In genomic region chr11:114553642-114554041, GRCh38 we compare ENCODE assay signal across 17 cellular contexts. TPM values are rescaled to one million over a fixed set of nuclear protein-coding genes. Genes with fewer than 3 reads are reported as not detected.
DNase-seq lines count a peak whose midpoint lies in the region; ATAC-seq and TF ChIP-seq lines count a peak whose summit lies in the region.
"Had no signal": no experiment of that assay in that cellular context is flagged by ENCODE, and none has a peak within 500 bp of the region (broad histone marks: within the 10 kb centered on the region; RNA-seq: fewer than 3 reads in every experiment).

No MANE protein-coding gene starts in this region.

- ATAC-seq in HG02973 (IDR thresholded peaks at IDR 0.05; ENCODE audit: unreplicated experiment) = no peak
- ATAC-seq: Panc1 had no signal

- no peak overlapping the region for H3K14ac ChIP-seq in trophoblast cell (ENCODE audit: low read length)

- H3K4me1 ChIP-seq in trophoblast cell (ENCODE audit: control insufficient read depth in 1 of 2, insufficient read depth in 2 of 2, low read length in 2 of 2) = no peaks in the 10 kb centered on the region

- H3K9me3 ChIP-seq in trophoblast cell (ENCODE audit: insufficient read depth, low read depth, low read length) = no peaks in the 10 kb centered on the region

- no peak overlapping the region for H2BK120ac ChIP-seq in trophoblast cell (ENCODE audit: insufficient read depth, low read length, poor library complexity)

- H3K23ac ChIP-seq in trophoblast cell (ENCODE audit: low read length) = no peak overlapping the region

- TF ChIP-seq CTCF in epithelial cell of esophagus (IDR thresholded peaks at IDR 0.05; ENCODE audit: insufficient read depth, low read depth, low read length, missing control alignments) = no peak

- no peak overlapping the region for H4K91ac ChIP-seq in trophoblast cell (ENCODE audit: low read depth, low read length)

- no peak overlapping the region for H3K4ac ChIP-seq in trophoblast cell (ENCODE audit: low read depth, low read length)

- H3K79me1 ChIP-seq in trophoblast cell (ENCODE audit: low read length) = no peaks in the 10 kb centered on the region

- H4K12ac ChIP-seq in trophoblast cell (ENCODE audit: low read depth, low read length) = no peak overlapping the region

- no peaks in the 10 kb centered on the region for H3K36me3 ChIP-seq in trophoblast cell (ENCODE audit: control insufficient read depth in 1 of 2, insufficient read depth in 2 of 2, low read length in 2 of 2)

- WGBS in trophoblast cell (ENCODE audit: extremely low coverage, insufficient coverage, insufficient read length) = no CpG with 5 or more reads among the region's 2 CpGs

- H3K4me2 ChIP-seq in trophoblast cell (ENCODE audit: low read length) = no peak overlapping the region

- H3K9ac ChIP-seq in trophoblast cell (ENCODE audit: low read length) = no peak overlapping the region

- no peaks in the 10 kb centered on the region for H3K79me2 ChIP-seq in trophoblast cell (ENCODE audit: control insufficient read depth, insufficient read depth, low read length, poor library complexity)

- H3K27me3 ChIP-seq in trophoblast cell (ENCODE audit: insufficient read depth, low read length) = no peaks in the 10 kb centered on the region

- H2AFZ ChIP-seq in trophoblast cell (ENCODE audit: insufficient read depth, low read length, poor library complexity) = no peak overlapping the region

- H2AK5ac ChIP-seq in trophoblast cell (ENCODE audit: low read length) = no peak overlapping the region

- H3K27ac ChIP-seq in trophoblast cell (ENCODE audit: low read depth, low read length) = no peak overlapping the region

- H3K18ac ChIP-seq in trophoblast cell (ENCODE audit: low read length) = no peak overlapping the region

- no peak overlapping the region for H2BK12ac ChIP-seq in trophoblast cell (ENCODE audit: low read length)

- no peak overlapping the region for H4K8ac ChIP-seq in trophoblast cell (ENCODE audit: low read depth, low read length)

- DNase-seq in ELR (ENCODE audit: low read depth) (peak; percentile 12), LHCN-M2 (ENCODE audit: low read depth) (peak; percentile 53), epithelial cell of esophagus (ENCODE audit: low read depth) (peak; percentile 23), trophoblast cell (peak; percentile 45 to 76), D341Med (ENCODE audit: low spot score) (no peak), NCI-H1105 treated with DMSO at 0.1 percent for 48 hours (lab: John Stamatoyannopoulos, UW) (no peak)
- DNase-seq: CD4-positive, CD25-positive, alpha-beta regulatory T cell; Kasumi-1; NCI-H1436; NCI-H2029 treated with DMSO at 0.1 percent for 48 hours; NCI-H510A; NCI-H82; SHP77 treated with DMSO at 0.1 percent for 48 hours had no signal

- no peak overlapping the region for H3K4me3 ChIP-seq in epithelial cell of esophagus (ENCODE audit: low read length)
- no peak overlapping the region for H3K4me3 ChIP-seq in trophoblast cell (ENCODE audit: low read depth, low read length)

- no peak overlapping the region for H2BK5ac ChIP-seq in trophoblast cell (ENCODE audit: low read depth, low read length, poor library complexity)

RNA-seq across cellular contexts. Expression of gene NXPE1, which starts 6.0 kb away (rescaled TPM):
- total RNA-seq in LHCN-M2 (2014; rRNA removed) = not detected in 2 replicates
- polyA plus RNA-seq in LHCN-M2 (2012) = not detected
- polyA plus RNA-seq in trophoblast cell (2013) = not detected in 2 replicates
- total RNA-seq: A673; CD4-positive, CD25-positive, alpha-beta regulatory T cell; H4 had no signal
- polyA plus RNA-seq: CD4-positive, CD25-positive, alpha-beta regulatory T cell had no signal

RNA-seq across cellular contexts. Expression of gene NXPE4, which starts 41.9 kb away (rescaled TPM):
- not detected in 2 replicates for total RNA-seq in LHCN-M2 (2014; rRNA removed)
- not detected for polyA plus RNA-seq in LHCN-M2 (2012)
- polyA plus RNA-seq in trophoblast cell (2013) = not detected in 2 replicates
- total RNA-seq: A673; CD4-positive, CD25-positive, alpha-beta regulatory T cell; H4 had no signal
- polyA plus RNA-seq: CD4-positive, CD25-positive, alpha-beta regulatory T cell had no signal

Comparison
In these comparisons a context has a peak if more than half of its experiments do, and no peak if none do; other contexts are left out.
1. DNase-seq: peak in ELR (single experiment), LHCN-M2 (single experiment), epithelial cell of esophagus (single experiment) and trophoblast cell (2 of 2); none in D341Med (single experiment) and NCI-H1105 treated with DMSO at 0.1 percent for 48 hours (single experiment).